Comparison of ENCODE assay signal across 1 cellular context in the genomic region with DNA sequence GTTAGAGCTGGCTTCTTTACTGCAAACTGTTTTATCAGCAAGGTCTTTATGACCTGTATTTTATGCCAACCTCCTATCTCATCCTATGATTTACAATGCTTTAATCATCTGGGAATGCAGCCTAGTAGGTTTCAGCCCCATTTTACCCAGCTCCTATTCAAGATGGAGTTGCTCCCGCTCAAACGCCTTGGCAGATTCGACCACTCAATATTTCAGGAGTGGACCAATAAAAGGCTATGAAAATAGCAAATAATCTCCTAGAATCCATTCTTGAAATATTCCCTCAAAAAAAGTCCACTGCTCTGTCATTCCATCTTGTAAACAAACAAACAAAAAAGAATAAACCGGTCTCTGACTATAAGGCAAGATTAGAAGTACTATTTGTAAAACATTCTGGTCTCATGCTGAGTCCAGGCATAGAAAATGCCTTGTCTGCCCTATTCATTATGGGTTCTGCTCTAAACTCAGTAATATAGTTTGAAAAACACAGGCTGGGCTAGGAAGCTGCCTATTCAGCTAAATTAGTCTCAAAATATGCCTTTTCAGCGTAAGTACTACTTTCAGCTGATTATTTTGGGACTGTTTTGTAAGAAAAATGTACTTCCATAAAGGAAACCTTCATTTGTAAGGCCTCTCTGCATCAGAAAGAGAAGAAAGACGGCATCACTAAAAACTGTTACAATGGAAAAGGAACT.
TF ChIP-seq lines count a peak whose summit lies in the region.

No MANE protein-coding gene starts in this region.

TF ChIP-seq in K562, 482 proteins besides CTCF, POLR2A, EP300 and RAD21 (continued from another document and continues in another):
- TF ChIP-seq NFIX (CRISPR knock-in tag; IDR thresholded peaks at IDR 0.05; ENCODE audit: low read depth) = no peak
- no peak for TF ChIP-seq CREB3L1 (IDR thresholded peaks at IDR 0.05; ENCODE audit: borderline replicate concordance, low read depth)
- TF ChIP-seq CUX1 (CRISPR knock-in tag; IDR thresholded peaks at IDR 0.05) = no peak
- TF ChIP-seq ADNP (tag; IDR thresholded peaks at IDR 0.05) = no peak
- TF ChIP-seq PBX2 (CRISPR knock-in tag; IDR thresholded peaks at IDR 0.05; ENCODE audit: low read depth) = no peak
- TF ChIP-seq PBX2 (tag; conservative IDR thresholded peaks at IDR 0.05; ENCODE audit: low read depth) = 0 out of 2 replicates have a peak, but pooled peaks have one; percentile 18
- TF ChIP-seq ID3 (CRISPR knock-in tag; IDR thresholded peaks at IDR 0.05) = no peak
- 0 out of 2 replicates have a peak, but pooled peaks have one; percentile 38 for TF ChIP-seq ID3 (tag; IDR thresholded peaks at IDR 0.05)
- no peak for TF ChIP-seq SIRT6 (IDR thresholded peaks at IDR 0.05; ENCODE audit: low read depth, low read length)
- no peak for TF ChIP-seq MAFK (IDR thresholded peaks at IDR 0.05; ENCODE audit: low read length)
- no peak for TF ChIP-seq KHSRP (IDR thresholded peaks at IDR 0.05)
- no peak for TF ChIP-seq SAP30 (IDR thresholded peaks at IDR 0.05; ENCODE audit: borderline replicate concordance, insufficient read depth, low read depth, low read length, poor library complexity, severe bottlenecking)
- no peak for TF ChIP-seq ZNF212 (CRISPR knock-in tag; IDR thresholded peaks at IDR 0.05)
- no peak for TF ChIP-seq NFRKB (IDR thresholded peaks at IDR 0.05; ENCODE audit: low read depth)
- TF ChIP-seq ATF7 (IDR thresholded peaks at IDR 0.05) = no peak
- TF ChIP-seq DIDO1 (tag; IDR thresholded peaks at IDR 0.05; ENCODE audit: low read depth) = no peak
- no peak for TF ChIP-seq HDGF (IDR thresholded peaks at IDR 0.05)
- TF ChIP-seq LCOR (CRISPR knock-in tag; IDR thresholded peaks at IDR 0.05) = no peak
- no peak for TF ChIP-seq ZNF318 (IDR thresholded peaks at IDR 0.05; ENCODE audit: borderline replicate concordance in 1 of 2, low read depth in 1 of 2)
- TF ChIP-seq, protein P1, sequence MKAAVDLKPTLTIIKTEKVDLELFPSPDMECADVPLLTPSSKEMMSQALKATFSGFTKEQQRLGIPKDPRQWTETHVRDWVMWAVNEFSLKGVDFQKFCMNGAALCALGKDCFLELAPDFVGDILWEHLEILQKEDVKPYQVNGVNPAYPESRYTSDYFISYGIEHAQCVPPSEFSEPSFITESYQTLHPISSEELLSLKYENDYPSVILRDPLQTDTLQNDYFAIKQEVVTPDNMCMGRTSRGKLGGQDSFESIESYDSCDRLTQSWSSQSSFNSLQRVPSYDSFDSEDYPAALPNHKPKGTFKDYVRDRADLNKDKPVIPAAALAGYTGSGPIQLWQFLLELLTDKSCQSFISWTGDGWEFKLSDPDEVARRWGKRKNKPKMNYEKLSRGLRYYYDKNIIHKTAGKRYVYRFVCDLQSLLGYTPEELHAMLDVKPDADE (conservative IDR thresholded peaks at IDR 0.05; ENCODE audit: control insufficient read depth, low read depth, low read length) = no peak
- TF ChIP-seq JUND (IDR thresholded peaks at IDR 0.05; ENCODE audit: borderline replicate concordance, low read depth, low read length) = no peak
- TF ChIP-seq JUND (tag; IDR thresholded peaks at IDR 0.05; ENCODE audit: borderline replicate concordance, low read depth, low read length) = no peak
- TF ChIP-seq ZNF785 (CRISPR knock-in tag; IDR thresholded peaks at IDR 0.05) = no peak
- peak; percentile 64; the same call in 1 of the 2 replicates for TF ChIP-seq ZNF311 (CRISPR knock-in tag; IDR thresholded peaks at IDR 0.05)
- TF ChIP-seq BCL6 (CRISPR knock-in tag; IDR thresholded peaks at IDR 0.05) = no peak
- no peak for TF ChIP-seq PHB (CRISPR knock-in tag; IDR thresholded peaks at IDR 0.05)
- peak; percentile 41; the same call in 1 of the 2 replicates for TF ChIP-seq MECOM (CRISPR knock-in tag; IDR thresholded peaks at IDR 0.05)
- TF ChIP-seq GATA2 (CRISPR knock-in tag; IDR thresholded peaks at IDR 0.05) = no peak
- TF ChIP-seq ZNF668 (CRISPR knock-in tag; IDR thresholded peaks at IDR 0.05) = no peak
- TF ChIP-seq RBM15 (IDR thresholded peaks at IDR 0.05; ENCODE audit: insufficient read depth, low read length) = no peak
- no peak for TF ChIP-seq AFF4 (CRISPR knock-in tag; IDR thresholded peaks at IDR 0.05)
